ENCODE assay signal across 21 cellular contexts in genomic region chr19:5206751-5207075, GRCh38.
DNase-seq lines count a peak whose midpoint lies in the region; ATAC-seq, FAIRE-seq and TF ChIP-seq lines count a peak whose summit lies in the region.
"Had no signal": no experiment of that assay in that cellular context is flagged by ENCODE, and none has a peak within 500 bp of the region (broad histone marks: within the 10 kb centered on the region; RNA-seq: fewer than 3 reads in every experiment).

No MANE protein-coding gene starts in this region.

- H3K4me2 ChIP-seq in A549 (no peak overlapping the region), K562 (ENCODE audit: insufficient read depth, low read length) (no peak overlapping the region), neural progenitor cell (no peak overlapping the region)
- H3K4me2 ChIP-seq: BLaER1, GM23338 had no signal

- no peaks in the 10 kb centered on the region for H3K27me3 ChIP-seq in K562 (ENCODE audit: control insufficient read depth in 2 of 2, insufficient read depth in 2 of 2, low read length in 2 of 2)
- no peaks in the 10 kb centered on the region for H3K27me3 ChIP-seq in neural progenitor cell
- H3K27me3 ChIP-seq: BLaER1 had no signal

- no peak overlapping the region for H3K27ac Mint-ChIP-seq in neural progenitor cell
- H3K27ac Mint-ChIP-seq: B cell; CD8-positive, alpha-beta T cell; GM23338 had no signal

- H3K4me1 ChIP-seq in A549 = no peaks in the 10 kb centered on the region
- H3K4me1 ChIP-seq in HEK293 (ENCODE audit: control insufficient read depth, insufficient read depth, low read length) = no peaks in the 10 kb centered on the region
- H3K4me1 ChIP-seq in K562 (replicated peaks in 1 of 2; ENCODE audit: control insufficient read depth in 2 of 2, insufficient read depth in 2 of 2, low read length in 2 of 2) = no peaks in the 10 kb centered on the region; a peak in 1 of 5 replicates
- H3K4me1 ChIP-seq in neural progenitor cell = no peaks in the 10 kb centered on the region
- H3K4me1 ChIP-seq: BLaER1, Caco-2, HAP-1 had no signal

- DNase-seq in A549 (ENCODE audit: low read depth in 1 of 2, low spot score in 1 of 2) (no peak), K562 (ENCODE audit: extremely low read depth in 1 of 4, low spot score in 3 of 4) (no peak), neural progenitor cell (ENCODE audit: low spot score) (no peak), retina (no peak), NCI-H2196 (lab: John Stamatoyannopoulos, UW; ENCODE audit: unreplicated experiment) (no peak), NCI-H82 (lab: John Stamatoyannopoulos, UW) (no peak)
- no peak for DNase-seq in activated CD4-positive, alpha-beta T cell treated with anti-CD3 and anti-CD28 coated beads, Interleukin-2, amount 50 U/mL, for 48 hours
- DNase-seq: Caco-2; CD4-positive, CD25-positive, alpha-beta regulatory T cell; CD8-positive, alpha-beta T cell; DMS153; DND-41 had no signal

- intact Hi-C loops in K562 (cut with micrococcal nuclease) = no loop called here

- no peak overlapping the region for H3K4me3 Mint-ChIP-seq in neural progenitor cell
- H3K4me3 Mint-ChIP-seq: B cell; CD4-positive, CD25-positive, alpha-beta regulatory T cell; CD8-positive, alpha-beta T cell; GM23338 had no signal

- H3K4me1 Mint-ChIP-seq in neural progenitor cell = no peaks in the 10 kb centered on the region
- H3K4me1 Mint-ChIP-seq: B cell; CD4-positive, CD25-positive, alpha-beta regulatory T cell; GM23338 had no signal

- POLR2A ChIA-PET in A549 (lab: Yijun Ruan, JAX) = interaction anchor here (0.7 kb wide), 1 partner anchor 34 kb away, joined by 4 read pairs; no protein-coding TSS in a partner anchor
- POLR2A ChIA-PET in HEK293 (lab: Yijun Ruan, JAX) = no interaction called here
- POLR2A ChIA-PET in K562 (lab: Yijun Ruan, JAX) = no interaction called here

- H3K4me3 ChIP-seq in A549 (no peak overlapping the region), HEK293 (ENCODE audit: low read depth, low read length) (no peak overlapping the region), K562 (no peak overlapping the region), neural progenitor cell (no peak overlapping the region)
- H3K4me3 ChIP-seq: BLaER1, GM23338, HAP-1 had no signal

- TF ChIP-seq POLR2A in A549 (IDR thresholded peaks at IDR 0.05; ENCODE audit: low read length) (no peak), K562 (conservative IDR thresholded peaks at IDR 0.05) (no peak)

- ATAC-seq in A549 = no peak
- no peak for ATAC-seq in K562
- ATAC-seq: CD8-positive, alpha-beta T cell; GM23338 had no signal

- FAIRE-seq in A549 (lab: Jason Lieb, UNC) (no peak), K562 (lab: Jason Lieb, UNC) (no peak)
- FAIRE-seq: G401.6, GM12892, H54 had no signal

- H3K9ac ChIP-seq in K562 (ENCODE audit: insufficient read depth in 1 of 2, low read depth in 2 of 2, low read length in 2 of 2) (no peak overlapping the region), neural progenitor cell (no peak overlapping the region)
- H3K9ac ChIP-seq: BLaER1 had no signal

- no peaks in the 10 kb centered on the region for H3K9me1 ChIP-seq in K562 (ENCODE audit: control insufficient read depth, insufficient read depth, low read length)

- peaks cover 13% of the 10 kb centered on the region for H3F3A ChIP-seq in neural progenitor cell (ENCODE audit: low read depth)

- H4K20me1 ChIP-seq in K562 (replicated peaks; ENCODE audit: control insufficient read depth, insufficient read depth, low read length) (0 out of 2 replicates have a peak, but pooled peaks cover 7% of the 10 kb centered on the region), neural progenitor cell (ENCODE audit: low read depth) (no peaks in the 10 kb centered on the region)
- H4K20me1 ChIP-seq: BLaER1 had no signal

- no peak for TF ChIP-seq CTCF in A549 (IDR thresholded peaks at IDR 0.05)
- no peak for TF ChIP-seq CTCF in HEK293 (tag by site-specific recombination; IDR thresholded peaks at IDR 0.05)
- TF ChIP-seq CTCF in K562 (IDR thresholded peaks at IDR 0.05 in 2 of 3, conservative IDR thresholded peaks at IDR 0.05 in 1 of 3; ENCODE audit: insufficient read depth in 2 of 3, low read depth in 1 of 3, low read length in 3 of 3) = no peak
- TF ChIP-seq CTCF in neural progenitor cell (IDR thresholded peaks at IDR 0.05) = no peak

- H3K36me3 ChIP-seq in HEK293 (ENCODE audit: control insufficient read depth in 2 of 2, insufficient read depth in 1 of 2, low read length in 2 of 2) = peaks cover 0 to 41% of the 10 kb centered on the region in 2 experiments; a peak in 2 of 3 replicates
- peaks cover 10% of the 10 kb centered on the region; the same call in 2 of the 3 replicates for H3K36me3 ChIP-seq in K562 (ENCODE audit: control insufficient read depth, insufficient read depth, low read length)
- peaks cover 12% of the 10 kb centered on the region for H3K36me3 ChIP-seq in neural progenitor cell

- H3K9me3 ChIP-seq in A549 (peaks cover 14% of the 10 kb centered on the region), HEK293 (ENCODE audit: control insufficient read depth, insufficient read depth, low read depth, low read length) (no peaks in the 10 kb centered on the region), K562 (replicated peaks; ENCODE audit: control insufficient read depth, insufficient read depth, low read depth, low read length) (no peaks in the 10 kb centered on the region), neural progenitor cell (ENCODE audit: low read depth) (no peaks in the 10 kb centered on the region)
- H3K9me3 ChIP-seq: Caco-2, HAP-1 had no signal

- H3K79me2 ChIP-seq in K562 (ENCODE audit: control insufficient read depth, insufficient read depth, low read length) = no peaks in the 10 kb centered on the region
- no peaks in the 10 kb centered on the region for H3K79me2 ChIP-seq in neural progenitor cell (ENCODE audit: low read depth)

- 90% methylated on average over 11 of the region's 11 CpGs for WGBS in A549 (ENCODE audit: missing lambda C conversion rate)
- 75% methylated on average over 10 of the region's 11 CpGs for WGBS in K562 (ENCODE audit: insufficient coverage, low coverage, missing lambda C conversion rate)

- H2AFZ ChIP-seq in K562 (ENCODE audit: low read depth, low read length) (no peak overlapping the region), neural progenitor cell (replicated peaks) (no peak overlapping the region)
- H2AFZ ChIP-seq: GM23338 had no signal

- in situ Hi-C loops in K562 (cut with MboI) = no loop called here

- BruUV-seq in K562 (replicated peaks; lab: Mats Ljungman, UMichigan) = no TSS peak

- peaks cover 34% of the 10 kb centered on the region for H3K36me3 Mint-ChIP-seq in neural progenitor cell
- H3K36me3 Mint-ChIP-seq: CD8-positive, alpha-beta T cell had no signal

- TF ChIP-seq EP300 in A549 (IDR thresholded peaks at IDR 0.05) = no peak
- no peak for TF ChIP-seq EP300 in K562 (IDR thresholded peaks at IDR 0.05; ENCODE audit: low read length)

- H3K27me3 Mint-ChIP-seq in neural progenitor cell (ENCODE audit: insufficient read depth, low read depth) = peaks cover 2% of the 10 kb centered on the region
- H3K27me3 Mint-ChIP-seq: B cell; CD4-positive, CD25-positive, alpha-beta regulatory T cell had no signal

- no peak for TF ChIP-seq RAD21 in A549 (conservative IDR thresholded peaks at IDR 0.05 in 1 of 2, IDR thresholded peaks at IDR 0.05 in 1 of 2)
- no peak for TF ChIP-seq RAD21 in K562 (CRISPR knock-in tag; conservative IDR thresholded peaks at IDR 0.05 in 1 of 2, IDR thresholded peaks at IDR 0.05 in 1 of 2)

- H3K9me3 Mint-ChIP-seq in neural progenitor cell = peaks cover 31% of the 10 kb centered on the region

- H3K27ac ChIP-seq in A549 = no peak overlapping the region
- no peak overlapping the region for H3K27ac ChIP-seq in HEK293 (ENCODE audit: extremely low read depth, low read depth, low read length)
- H3K27ac ChIP-seq in K562 (ENCODE audit: extremely low read depth, low read depth, low read length) = no peak overlapping the region
- H3K27ac ChIP-seq in neural progenitor cell = peak overlapping the region; percentile 46
- H3K27ac ChIP-seq: BLaER1, C4-2B had no signal

- CTCF ChIA-PET in A549 (lab: Yijun Ruan, JAX) = interaction anchor here (0.7 to 1.2 kb wide), 3 partner anchors 10 to 52 kb away, joined by 3 read pairs; no protein-coding TSS in a partner anchor
- CTCF ChIA-PET in HEK293 (lab: Yijun Ruan, JAX) = no interaction called here
- CTCF ChIA-PET in K562 (lab: Yijun Ruan, JAX; ENCODE audit: low intra/inter-chr PET ratio) = no interaction called here

TF ChIP-seq in A549, 52 proteins besides CTCF, POLR2A, EP300 and RAD21:
- TF ChIP-seq TFCP2L1 (CRISPR knock-in tag; IDR thresholded peaks at IDR 0.05) (no peak), ZFP36 (IDR thresholded peaks at IDR 0.05; ENCODE audit: borderline replicate concordance, partially characterized antibody) (peak; percentile 53)

TF ChIP-seq in HEK293, 187 proteins besides CTCF, POLR2A, EP300 and RAD21:
- no peak for TF ChIP-seq ZNF23 (tag by site-specific recombination; IDR thresholded peaks at IDR 0.05; ENCODE audit: borderline replicate concordance)
- TF ChIP-seq ZNF830 (tag by site-specific recombination; IDR thresholded peaks at IDR 0.05; ENCODE audit: low read depth) = no peak
- TF ChIP-seq SP7 (tag by site-specific recombination; IDR thresholded peaks at IDR 0.05) = no peak
- no peak for TF ChIP-seq ZNF404 (tag by site-specific recombination; IDR thresholded peaks at IDR 0.05)
- peak; percentile 79 for TF ChIP-seq ZNF16 (tag by site-specific recombination; IDR thresholded peaks at IDR 0.05; ENCODE audit: low read depth)
- no peak for TF ChIP-seq ZSCAN30 (tag by site-specific recombination; IDR thresholded peaks at IDR 0.05)

TF ChIP-seq in K562, 482 proteins besides CTCF, POLR2A, EP300 and RAD21:
- TF ChIP-seq, protein P1, sequence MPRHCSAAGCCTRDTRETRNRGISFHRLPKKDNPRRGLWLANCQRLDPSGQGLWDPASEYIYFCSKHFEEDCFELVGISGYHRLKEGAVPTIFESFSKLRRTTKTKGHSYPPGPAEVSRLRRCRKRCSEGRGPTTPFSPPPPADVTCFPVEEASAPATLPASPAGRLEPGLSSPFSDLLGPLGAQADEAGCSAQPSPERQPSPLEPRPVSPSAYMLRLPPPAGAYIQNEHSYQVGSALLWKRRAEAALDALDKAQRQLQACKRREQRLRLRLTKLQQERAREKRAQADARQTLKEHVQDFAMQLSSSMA (CRISPR knock-in tag; IDR thresholded peaks at IDR 0.05) = no peak
- TF ChIP-seq ZFP36 (IDR thresholded peaks at IDR 0.05; ENCODE audit: low read depth, low read length, partially characterized antibody) = peak; percentile 54
